In the genomic region with DNA sequence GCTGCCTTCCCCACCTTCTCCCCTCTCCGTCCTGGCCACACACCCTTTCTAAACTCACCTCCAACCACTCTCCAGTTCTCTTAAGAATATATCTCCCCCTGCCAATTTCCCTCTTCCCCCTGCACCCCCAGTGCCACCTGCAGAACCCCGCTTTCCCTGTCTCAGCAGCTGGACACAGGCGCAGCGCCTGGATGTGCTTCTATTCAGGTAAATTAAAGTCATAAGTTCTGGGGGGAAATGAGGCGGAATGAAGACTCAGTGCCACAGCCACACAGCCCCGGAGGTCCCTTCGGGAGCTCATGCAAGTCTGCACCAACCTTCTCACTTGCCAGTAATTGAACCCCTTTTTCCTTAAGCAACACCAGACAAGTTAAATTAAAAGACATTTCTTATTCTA, we compare ENCODE assay signal across 1 cellular context.
TF ChIP-seq lines count a peak whose summit lies in the region.

No MANE protein-coding gene starts in this region.

TF ChIP-seq in GM23338, 12 proteins besides CTCF, POLR2A, EP300 and RAD21 (continued from another document):
- TF ChIP-seq, protein P1, sequence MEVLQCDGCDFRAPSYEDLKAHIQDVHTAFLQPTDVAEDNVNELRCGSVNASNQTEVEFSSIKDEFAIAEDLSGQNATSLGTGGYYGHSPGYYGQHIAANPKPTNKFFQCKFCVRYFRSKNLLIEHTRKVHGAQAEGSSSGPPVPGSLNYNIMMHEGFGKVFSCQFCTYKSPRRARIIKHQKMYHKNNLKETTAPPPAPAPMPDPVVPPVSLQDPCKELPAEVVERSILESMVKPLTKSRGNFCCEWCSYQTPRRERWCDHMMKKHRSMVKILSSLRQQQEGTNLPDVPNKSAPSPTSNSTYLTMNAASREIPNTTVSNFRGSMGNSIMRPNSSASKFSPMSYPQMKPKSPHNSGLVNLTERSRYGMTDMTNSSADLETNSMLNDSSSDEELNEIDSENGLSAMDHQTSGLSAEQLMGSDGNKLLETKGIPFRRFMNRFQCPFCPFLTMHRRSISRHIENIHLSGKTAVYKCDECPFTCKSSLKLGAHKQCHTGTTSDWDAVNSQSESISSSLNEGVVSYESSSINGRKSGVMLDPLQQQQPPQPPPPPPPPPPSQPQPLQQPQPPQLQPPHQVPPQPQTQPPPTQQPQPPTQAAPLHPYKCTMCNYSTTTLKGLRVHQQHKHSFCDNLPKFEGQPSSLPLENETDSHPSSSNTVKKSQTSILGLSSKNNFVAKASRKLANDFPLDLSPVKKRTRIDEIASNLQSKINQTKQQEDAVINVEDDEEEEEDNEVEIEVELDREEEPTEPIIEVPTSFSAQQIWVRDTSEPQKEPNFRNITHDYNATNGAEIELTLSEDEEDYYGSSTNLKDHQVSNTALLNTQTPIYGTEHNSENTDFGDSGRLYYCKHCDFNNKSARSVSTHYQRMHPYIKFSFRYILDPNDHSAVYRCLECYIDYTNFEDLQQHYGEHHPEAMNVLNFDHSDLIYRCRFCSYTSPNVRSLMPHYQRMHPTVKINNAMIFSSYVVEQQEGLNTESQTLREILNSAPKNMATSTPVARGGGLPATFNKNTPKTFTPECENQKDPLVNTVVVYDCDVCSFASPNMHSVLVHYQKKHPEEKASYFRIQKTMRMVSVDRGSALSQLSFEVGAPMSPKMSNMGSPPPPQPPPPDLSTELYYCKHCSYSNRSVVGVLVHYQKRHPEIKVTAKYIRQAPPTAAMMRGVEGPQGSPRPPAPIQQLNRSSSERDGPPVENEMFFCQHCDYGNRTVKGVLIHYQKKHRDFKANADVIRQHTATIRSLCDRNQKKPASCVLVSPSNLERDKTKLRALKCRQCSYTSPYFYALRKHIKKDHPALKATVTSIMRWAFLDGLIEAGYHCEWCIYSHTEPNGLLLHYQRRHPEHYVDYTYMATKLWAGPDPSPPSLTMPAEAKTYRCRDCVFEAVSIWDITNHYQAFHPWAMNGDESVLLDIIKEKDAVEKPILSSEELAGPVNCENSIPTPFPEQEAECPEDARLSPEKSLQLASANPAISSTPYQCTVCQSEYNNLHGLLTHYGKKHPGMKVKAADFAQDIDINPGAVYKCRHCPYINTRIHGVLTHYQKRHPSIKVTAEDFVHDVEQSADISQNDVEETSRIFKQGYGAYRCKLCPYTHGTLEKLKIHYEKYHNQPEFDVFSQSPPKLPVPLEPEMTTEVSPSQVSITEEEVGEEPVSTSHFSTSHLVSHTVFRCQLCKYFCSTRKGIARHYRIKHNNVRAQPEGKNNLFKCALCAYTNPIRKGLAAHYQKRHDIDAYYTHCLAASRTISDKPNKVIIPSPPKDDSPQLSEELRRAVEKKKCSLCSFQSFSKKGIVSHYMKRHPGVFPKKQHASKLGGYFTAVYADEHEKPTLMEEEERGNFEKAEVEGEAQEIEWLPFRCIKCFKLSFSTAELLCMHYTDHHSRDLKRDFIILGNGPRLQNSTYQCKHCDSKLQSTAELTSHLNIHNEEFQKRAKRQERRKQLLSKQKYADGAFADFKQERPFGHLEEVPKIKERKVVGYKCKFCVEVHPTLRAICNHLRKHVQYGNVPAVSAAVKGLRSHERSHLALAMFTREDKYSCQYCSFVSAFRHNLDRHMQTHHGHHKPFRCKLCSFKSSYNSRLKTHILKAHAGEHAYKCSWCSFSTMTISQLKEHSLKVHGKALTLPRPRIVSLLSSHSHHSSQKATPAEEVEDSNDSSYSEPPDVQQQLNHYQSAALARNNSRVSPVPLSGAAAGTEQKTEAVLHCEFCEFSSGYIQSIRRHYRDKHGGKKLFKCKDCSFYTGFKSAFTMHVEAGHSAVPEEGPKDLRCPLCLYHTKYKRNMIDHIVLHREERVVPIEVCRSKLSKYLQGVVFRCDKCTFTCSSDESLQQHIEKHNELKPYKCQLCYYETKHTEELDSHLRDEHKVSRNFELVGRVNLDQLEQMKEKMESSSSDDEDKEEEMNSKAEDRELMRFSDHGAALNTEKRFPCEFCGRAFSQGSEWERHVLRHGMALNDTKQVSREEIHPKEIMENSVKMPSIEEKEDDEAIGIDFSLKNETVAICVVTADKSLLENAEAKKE (CRISPR knock-in tag; IDR thresholded peaks at IDR 0.05) = no peak
- TF ChIP-seq JUNB (IDR thresholded peaks at IDR 0.05; ENCODE audit: unreplicated experiment) (no peak), STAT1 (IDR thresholded peaks at IDR 0.05; ENCODE audit: unreplicated experiment) (no peak), EZH2 (IDR thresholded peaks at IDR 0.05; ENCODE audit: low read depth, unreplicated experiment) (no peak), ZNF331 (CRISPR knock-in tag; IDR thresholded peaks at IDR 0.05; ENCODE audit: low read depth) (no peak), CREB1 (CRISPR knock-in tag; IDR thresholded peaks at IDR 0.05; ENCODE audit: low read depth) (no peak), NANOG (IDR thresholded peaks at IDR 0.05; ENCODE audit: borderline replicate concordance) (no peak), POLR2AphosphoS5 (IDR thresholded peaks at IDR 0.05; ENCODE audit: low read depth) (no peak), ZNF114 (CRISPR knock-in tag; IDR thresholded peaks at IDR 0.05) (no peak)
- TF ChIP-seq, protein P2, sequence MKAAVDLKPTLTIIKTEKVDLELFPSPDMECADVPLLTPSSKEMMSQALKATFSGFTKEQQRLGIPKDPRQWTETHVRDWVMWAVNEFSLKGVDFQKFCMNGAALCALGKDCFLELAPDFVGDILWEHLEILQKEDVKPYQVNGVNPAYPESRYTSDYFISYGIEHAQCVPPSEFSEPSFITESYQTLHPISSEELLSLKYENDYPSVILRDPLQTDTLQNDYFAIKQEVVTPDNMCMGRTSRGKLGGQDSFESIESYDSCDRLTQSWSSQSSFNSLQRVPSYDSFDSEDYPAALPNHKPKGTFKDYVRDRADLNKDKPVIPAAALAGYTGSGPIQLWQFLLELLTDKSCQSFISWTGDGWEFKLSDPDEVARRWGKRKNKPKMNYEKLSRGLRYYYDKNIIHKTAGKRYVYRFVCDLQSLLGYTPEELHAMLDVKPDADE (IDR thresholded peaks at IDR 0.05) = no peak
- TF ChIP-seq, protein P3, sequence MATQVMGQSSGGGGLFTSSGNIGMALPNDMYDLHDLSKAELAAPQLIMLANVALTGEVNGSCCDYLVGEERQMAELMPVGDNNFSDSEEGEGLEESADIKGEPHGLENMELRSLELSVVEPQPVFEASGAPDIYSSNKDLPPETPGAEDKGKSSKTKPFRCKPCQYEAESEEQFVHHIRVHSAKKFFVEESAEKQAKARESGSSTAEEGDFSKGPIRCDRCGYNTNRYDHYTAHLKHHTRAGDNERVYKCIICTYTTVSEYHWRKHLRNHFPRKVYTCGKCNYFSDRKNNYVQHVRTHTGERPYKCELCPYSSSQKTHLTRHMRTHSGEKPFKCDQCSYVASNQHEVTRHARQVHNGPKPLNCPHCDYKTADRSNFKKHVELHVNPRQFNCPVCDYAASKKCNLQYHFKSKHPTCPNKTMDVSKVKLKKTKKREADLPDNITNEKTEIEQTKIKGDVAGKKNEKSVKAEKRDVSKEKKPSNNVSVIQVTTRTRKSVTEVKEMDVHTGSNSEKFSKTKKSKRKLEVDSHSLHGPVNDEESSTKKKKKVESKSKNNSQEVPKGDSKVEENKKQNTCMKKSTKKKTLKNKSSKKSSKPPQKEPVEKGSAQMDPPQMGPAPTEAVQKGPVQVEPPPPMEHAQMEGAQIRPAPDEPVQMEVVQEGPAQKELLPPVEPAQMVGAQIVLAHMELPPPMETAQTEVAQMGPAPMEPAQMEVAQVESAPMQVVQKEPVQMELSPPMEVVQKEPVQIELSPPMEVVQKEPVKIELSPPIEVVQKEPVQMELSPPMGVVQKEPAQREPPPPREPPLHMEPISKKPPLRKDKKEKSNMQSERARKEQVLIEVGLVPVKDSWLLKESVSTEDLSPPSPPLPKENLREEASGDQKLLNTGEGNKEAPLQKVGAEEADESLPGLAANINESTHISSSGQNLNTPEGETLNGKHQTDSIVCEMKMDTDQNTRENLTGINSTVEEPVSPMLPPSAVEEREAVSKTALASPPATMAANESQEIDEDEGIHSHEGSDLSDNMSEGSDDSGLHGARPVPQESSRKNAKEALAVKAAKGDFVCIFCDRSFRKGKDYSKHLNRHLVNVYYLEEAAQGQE (IDR thresholded peaks at IDR 0.05; ENCODE audit: unreplicated experiment) = no peak
TF ChIP-seq in GM23338: peak in this region for 0.
